Comparison of ENCODE assay signal across 8 cellular contexts in the genomic region with DNA sequence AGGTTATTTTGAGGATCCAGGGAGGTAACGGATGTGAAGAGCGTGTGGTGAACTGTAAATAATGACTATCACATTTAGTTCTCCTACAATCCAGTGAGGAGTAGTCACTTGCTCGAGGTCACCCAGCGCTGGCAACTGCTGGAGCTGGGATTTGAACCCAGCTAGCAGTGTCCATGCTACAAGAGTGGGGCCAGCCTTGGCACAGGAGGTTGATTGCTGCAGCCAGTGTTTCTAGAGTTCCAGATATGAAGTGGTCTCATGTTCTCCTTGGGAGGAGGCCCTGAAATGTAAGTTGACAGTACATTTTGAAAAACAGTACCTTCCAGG. TPM values are rescaled to one million over a fixed set of nuclear protein-coding genes. Genes with fewer than 3 reads are reported as not detected.
DNase-seq lines count a peak whose midpoint lies in the region; ATAC-seq and TF ChIP-seq lines count a peak whose summit lies in the region.

No MANE protein-coding gene starts in this region.

- H3K4me1 Mint-ChIP-seq in activated T-cell treated with anti-CD3 and anti-CD28 coated beads, Interleukin-2, amount 50 U/mL, for 72 hours (ENCODE audit: low read depth), result peaks cover 76% of the 10 kb centered on the region

- H3K36me3 ChIP-seq in NT2/D1 (ENCODE audit: insufficient read depth, insufficient read length, low read length), result peaks cover 40% of the 10 kb centered on the region
- no peaks in the 10 kb centered on the region for H3K36me3 ChIP-seq in colonic mucosa
- H3K36me3 ChIP-seq in lower lobe of right lung, result peaks cover 21% of the 10 kb centered on the region
- peaks cover 3% of the 10 kb centered on the region for H3K36me3 ChIP-seq in upper lobe of right lung

- peak overlapping the region; percentile 91 for H3K27ac ChIP-seq in colonic mucosa
- peak overlapping the region; percentile 97 for H3K27ac ChIP-seq in lower lobe of right lung
- H3K27ac ChIP-seq in upper lobe of right lung, result peak overlapping the region; percentile 99

- H3K9me3 ChIP-seq in NT2/D1 (ENCODE audit: insufficient read depth, low read length), result no peaks in the 10 kb centered on the region
- no peaks in the 10 kb centered on the region for H3K9me3 ChIP-seq in colonic mucosa
- H3K9me3 ChIP-seq in lower lobe of right lung, result no peaks in the 10 kb centered on the region
- H3K9me3 ChIP-seq in upper lobe of right lung, result no peaks in the 10 kb centered on the region

- H3K27me3 ChIP-seq in NT2/D1 (ENCODE audit: insufficient read depth, insufficient read length) (peaks cover 7% of the 10 kb centered on the region), colonic mucosa (no peaks in the 10 kb centered on the region), lower lobe of right lung (ENCODE audit: low read depth) (no peaks in the 10 kb centered on the region), upper lobe of right lung (no peaks in the 10 kb centered on the region)

- ATAC-seq in activated T-cell treated with anti-CD3 and anti-CD28 coated beads, Interleukin-2, amount 50 U/mL, for 72 hours (replicated peaks in 1 of 2), result no peak
- peak in 1 of 2 donors; percentile 2 for ATAC-seq in lower lobe of right lung
- no peak for ATAC-seq in upper lobe of right lung

- H3K4me3 Mint-ChIP-seq in activated T-cell treated with anti-CD3 and anti-CD28 coated beads, Interleukin-2, amount 50 U/mL, for 72 hours, result peak overlapping the region; percentile 91 to 93

- H3K27me3 Mint-ChIP-seq in activated T-cell treated with anti-CD3 and anti-CD28 coated beads, Interleukin-2, amount 50 U/mL, for 72 hours (ENCODE audit: low read depth), result peaks cover 4% of the 10 kb centered on the region

- no peak for DNase-seq in activated T-cell treated with anti-CD3 and anti-CD28 coated beads, Interleukin-2, amount 50 U/mL, for 72 hours
- DNase-seq in activated T-cell treated with anti-CD3 and anti-CD28 coated beads for 4 hours (no peak), NT2/D1 (ENCODE audit: low read depth, low spot score) (no peak), colonic mucosa (peak; percentile 43), lower lobe of right lung (no peak), upper lobe of right lung (no peak), retina (no peak)
- no peak for DNase-seq in stimulated activated CD4-positive, alpha-beta T cell treated with anti-CD3 and anti-CD28 coated beads, Interleukin-4, amount 100 ng/mL, for 1 hour

- peaks cover 5% of the 10 kb centered on the region for H3K4me1 ChIP-seq in NT2/D1 (ENCODE audit: insufficient read depth, insufficient read length)
- peaks cover 24% of the 10 kb centered on the region for H3K4me1 ChIP-seq in colonic mucosa
- peaks cover 34% of the 10 kb centered on the region for H3K4me1 ChIP-seq in lower lobe of right lung
- H3K4me1 ChIP-seq in upper lobe of right lung, result peaks cover 28% of the 10 kb centered on the region

- peaks cover 4 to 9% of the 10 kb centered on the region in 2 donors for H3K36me3 Mint-ChIP-seq in activated T-cell treated with anti-CD3 and anti-CD28 coated beads, Interleukin-2, amount 50 U/mL, for 72 hours (ENCODE audit: insufficient read depth in 2 of 2)

- H3K4me3 ChIP-seq in NT2/D1 (ENCODE audit: insufficient read length, low read depth) (peak overlapping the region; percentile 84), colonic mucosa (peak overlapping the region; percentile 85), lower lobe of right lung (peak overlapping the region; percentile 85), upper lobe of right lung (peak overlapping the region; percentile 95)

- H3K27ac Mint-ChIP-seq in activated T-cell treated with anti-CD3 and anti-CD28 coated beads, Interleukin-2, amount 50 U/mL, for 72 hours, result peak overlapping the region; percentile 87

- H3K9ac ChIP-seq in NT2/D1 (ENCODE audit: insufficient read length, low read depth) (peak overlapping the region; percentile 97), colonic mucosa (ENCODE audit: low read depth in 2 of 2, low read length in 2 of 2) (peak overlapping the region; percentile 86 to 98)

- intact Hi-C loops in colonic mucosa (cut with DNase I), result no loop called here
- intact Hi-C loops in lower lobe of right lung (cut with DNase I), result no loop called here
- intact Hi-C loops in upper lobe of right lung (cut with DNase I), result no loop called here

- H3K9me3 Mint-ChIP-seq in activated T-cell treated with anti-CD3 and anti-CD28 coated beads, Interleukin-2, amount 50 U/mL, for 72 hours, result no peaks in the 10 kb centered on the region

- TF ChIP-seq CTCF in colonic mucosa (IDR thresholded peaks at IDR 0.05) (no peak), lower lobe of right lung (IDR thresholded peaks at IDR 0.05) (no peak), upper lobe of right lung (IDR thresholded peaks at IDR 0.05) (no peak)

RNA-seq across cellular contexts. Expression of gene CCDC107, which starts 0.8 kb away (rescaled TPM):
- 10 to 100 TPM in 1 of 2 donors, 1 to 10 TPM in 1; 9.5 to 10.8 TPM for total RNA-seq in activated T-cell treated with anti-CD3 and anti-CD28 coated beads, Interleukin-2, amount 50 U/mL, for 72 hours
- 10 to 100 TPM; 19.4 to 38.3 TPM for total RNA-seq in colonic mucosa
- 28.9 TPM for total RNA-seq in lower lobe of right lung
- total RNA-seq in upper lobe of right lung, result 31.1 TPM

RNA-seq across cellular contexts. Expression of gene RMRP, which starts 1.0 kb away (rescaled TPM):
- 1,000 to 10,000 TPM; 5,353 to 9,709 TPM for total RNA-seq in activated T-cell treated with anti-CD3 and anti-CD28 coated beads, Interleukin-2, amount 50 U/mL, for 72 hours
- over 10,000 TPM; 17,917 to 26,785 TPM for total RNA-seq in colonic mucosa
- 24,340 TPM for total RNA-seq in lower lobe of right lung
- 30,828 TPM for total RNA-seq in upper lobe of right lung

RNA-seq across cellular contexts. Expression of gene ARHGEF39, which starts 6.1 kb away (rescaled TPM):
- 10 to 100 TPM; 12.0 to 15.1 TPM for total RNA-seq in activated T-cell treated with anti-CD3 and anti-CD28 coated beads, Interleukin-2, amount 50 U/mL, for 72 hours
- total RNA-seq in colonic mucosa (10 to 100 TPM in 1 of 2 donors, 1 to 10 TPM in 1; 7.3 to 34.0 TPM), lower lobe of right lung (1.2 TPM), upper lobe of right lung (0.38 TPM)

RNA-seq across cellular contexts. Expression of gene SIT1, which starts 8.1 kb away (rescaled TPM):
- 10 to 100 TPM; 61.4 to 65.6 TPM for total RNA-seq in activated T-cell treated with anti-CD3 and anti-CD28 coated beads, Interleukin-2, amount 50 U/mL, for 72 hours
- total RNA-seq in colonic mucosa (1 to 10 TPM in 1 of 2 donors, under 1 TPM in 1; 0.67 to 1.0 TPM), lower lobe of right lung (1.5 TPM), upper lobe of right lung (2.2 TPM)

RNA-seq across cellular contexts. Expression of gene CA9, which starts 14.9 kb away (rescaled TPM):
- 1 to 10 TPM in 1 of 2 donors, under 1 TPM in 1; 0.65 to 1.6 TPM for total RNA-seq in activated T-cell treated with anti-CD3 and anti-CD28 coated beads, Interleukin-2, amount 50 U/mL, for 72 hours
- total RNA-seq in colonic mucosa (1 to 10 TPM; 1.8 to 5.9 TPM), lower lobe of right lung (not detected), upper lobe of right lung (0.55 TPM)
